Comparison of ENCODE assay signal across 1 cellular context in genomic region chr17:45305532-45306087, GRCh38.
TF ChIP-seq lines count a peak whose summit lies in the region.

No MANE protein-coding gene starts in this region.

TF ChIP-seq in HepG2, 621 proteins besides CTCF, POLR2A, EP300 and RAD21 (continued from another document):
- TF ChIP-seq DDIT3 (CRISPR knock-in tag; IDR thresholded peaks at IDR 0.05), result no peak
- TF ChIP-seq JDP2 (CRISPR knock-in tag; IDR thresholded peaks at IDR 0.05; ENCODE audit: borderline replicate concordance), result no peak
- no peak for TF ChIP-seq RBFOX2 (IDR thresholded peaks at IDR 0.05; ENCODE audit: low read depth, low read length)
- TF ChIP-seq SYNCRIP (IDR thresholded peaks at IDR 0.05; ENCODE audit: insufficient read depth, low read depth, low read length), result no peak
- TF ChIP-seq YEATS2 (CRISPR knock-in tag; IDR thresholded peaks at IDR 0.05; ENCODE audit: borderline replicate concordance), result no peak
- no peak for TF ChIP-seq TCF7 (IDR thresholded peaks at IDR 0.05; ENCODE audit: low read depth)
- no peak for TF ChIP-seq ZC3H4 (CRISPR knock-in tag; IDR thresholded peaks at IDR 0.05; ENCODE audit: borderline replicate concordance)
- TF ChIP-seq ZNF510 (CRISPR knock-in tag; IDR thresholded peaks at IDR 0.05; ENCODE audit: low read depth), result no peak
- TF ChIP-seq SP1 (IDR thresholded peaks at IDR 0.05), result no peak
- no peak for TF ChIP-seq SP1 (CRISPR knock-in tag; IDR thresholded peaks at IDR 0.05)
- no peak for TF ChIP-seq HNF1A (IDR thresholded peaks at IDR 0.05; ENCODE audit: low read depth)
- no peak for TF ChIP-seq HNF1A (CRISPR knock-in tag; IDR thresholded peaks at IDR 0.05; ENCODE audit: borderline replicate concordance)
- TF ChIP-seq BCL3 (CRISPR knock-in tag; IDR thresholded peaks at IDR 0.05), result no peak
- no peak for TF ChIP-seq PBX2 (CRISPR knock-in tag; IDR thresholded peaks at IDR 0.05)
- TF ChIP-seq ZNF143 (CRISPR knock-in tag; IDR thresholded peaks at IDR 0.05), result no peak
- TF ChIP-seq MBD4 (IDR thresholded peaks at IDR 0.05; ENCODE audit: borderline replicate concordance, low read length), result no peak
TF ChIP-seq in HepG2: peak in this region for 0.
